Comparison of ENCODE assay signal across 15 cellular contexts in the genomic region with DNA sequence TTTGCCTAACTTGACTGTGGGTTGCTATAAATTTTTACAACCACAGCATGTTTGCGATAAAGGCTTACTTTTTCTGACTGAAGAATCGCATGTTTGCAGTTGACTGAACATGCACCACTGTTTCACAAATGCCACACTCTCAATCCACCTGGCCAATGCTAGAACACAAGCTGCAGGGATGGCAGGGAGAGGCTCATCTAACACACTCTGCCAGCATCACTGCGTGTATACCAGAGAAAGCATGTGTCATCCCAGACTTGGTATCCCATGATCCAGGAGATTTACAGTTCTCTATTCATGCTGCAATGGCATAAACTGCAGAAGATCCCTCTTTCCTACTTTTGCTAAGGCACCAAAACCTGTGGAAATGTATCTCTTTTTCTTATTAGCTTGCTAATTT.
"Had no signal": no experiment of that assay in that cellular context is flagged by ENCODE, and none has a peak within 500 bp of the region (broad histone marks: within the 10 kb centered on the region; RNA-seq: fewer than 3 reads in every experiment).

No MANE protein-coding gene starts in this region.

- H3K4me1 ChIP-seq: foreskin keratinocyte, tibial artery, uterus had no signal

- H3K27ac ChIP-seq: foreskin keratinocyte, heart left ventricle, tibial artery, uterus had no signal

- DNase-seq: activated CD4-positive, alpha-beta T cell treated with anti-CD3 and anti-CD28 coated beads, Interleukin-2, amount 10 ng/mL, durations not matched to agents 7 days and 5 days; activated gamma-delta T cell treated with Interleukin-2 at 50 U/mL for 16 hours; activated T-cell treated with anti-CD3 and anti-CD28 coated beads, Interleukin-2, amount 50 U/mL, for 4 hours; amniotic stem cell; foreskin keratinocyte; heart left ventricle; left colon; SK-N-SH; stimulated activated CD4-positive, alpha-beta T cell treated with anti-CD3 and anti-CD28 coated beads, Interleukin-2, amount 100 ng/mL, for 48 hours; tibial artery; uterus had no signal

- H3K4me3 ChIP-seq: heart left ventricle, lung, tibial artery, uterus had no signal

- H3K9me3 Mint-ChIP-seq: activated CD4-positive, alpha-beta T cell treated with anti-CD3 and anti-CD28 coated beads, Interleukin-2, amount 10 ng/mL, durations not matched to agents 7 days and 5 days; activated T-cell treated with anti-CD3 and anti-CD28 coated beads, Interleukin-2, amount 50 U/mL, for 4 hours; brain; nephron; WTC11 had no signal

- H3K4me3 Mint-ChIP-seq: activated CD4-positive, alpha-beta T cell treated with anti-CD3 and anti-CD28 coated beads, Interleukin-2, amount 10 ng/mL, durations not matched to agents 7 days and 5 days; activated T-cell treated with anti-CD3 and anti-CD28 coated beads, Interleukin-2, amount 50 U/mL, for 4 hours; nephron; WTC11 had no signal

- H3K36me3 ChIP-seq: uterus had no signal

- H3K27me3 ChIP-seq: foreskin keratinocyte, heart left ventricle, tibial artery, uterus had no signal

- H3K9me3 ChIP-seq: heart left ventricle, SK-N-SH, tibial artery, uterus had no signal

- ATAC-seq: activated T-cell treated with anti-CD3 and anti-CD28 coated beads, Interleukin-2, amount 50 U/mL, for 4 hours; foreskin keratinocyte; left colon; WTC11 had no signal

- H3K27ac Mint-ChIP-seq: activated CD4-positive, alpha-beta T cell treated with anti-CD3 and anti-CD28 coated beads, Interleukin-2, amount 10 ng/mL, durations not matched to agents 7 days and 5 days; nephron; WTC11 had no signal

- H3K27me3 Mint-ChIP-seq: activated CD4-positive, alpha-beta T cell treated with anti-CD3 and anti-CD28 coated beads, Interleukin-2, amount 10 ng/mL, durations not matched to agents 7 days and 5 days; brain had no signal
